17 cellular contexts compared by ENCODE assay signal in genomic region chr5:165559645-165560044, GRCh38.
DNase-seq lines count a peak whose midpoint lies in the region; ATAC-seq lines count a peak whose summit lies in the region.
"Had no signal": no experiment of that assay in that cellular context is flagged by ENCODE, and none has a peak within 500 bp of the region (broad histone marks: within the 10 kb centered on the region; RNA-seq: fewer than 3 reads in every experiment).

No MANE protein-coding gene starts in this region.

- H3K4me1 ChIP-seq in HAP-1, result peaks cover 5% of the 10 kb centered on the region
- H3K4me1 ChIP-seq: Caco-2, left ventricle myocardium inferior, right lobe of liver, uterus had no signal

- ATAC-seq in HG03432 (IDR thresholded peaks at IDR 0.05; ENCODE audit: unreplicated experiment) (peak; percentile 81), HG02763 (IDR thresholded peaks at IDR 0.05; ENCODE audit: unreplicated experiment) (no peak)
- ATAC-seq: PC-3, right lobe of liver had no signal

- no peak overlapping the region for H3K4me3 ChIP-seq in HAP-1
- H3K4me3 ChIP-seq: left ventricle myocardium inferior, right lobe of liver, SK-N-MC, uterus had no signal

- no peaks in the 10 kb centered on the region for H3K27me3 ChIP-seq in HAP-1 (ENCODE audit: low read depth)
- H3K27me3 ChIP-seq: right lobe of liver, uterus had no signal

- DNase-seq in GDM1 (lab: John Stamatoyannopoulos, UW), result peak; percentile 76
- DNase-seq in NOMO-1 treated with DMSO at 0.1 percent for 48 hours (lab: John Stamatoyannopoulos, UW; ENCODE audit: unreplicated experiment), result peak; percentile 94
- DNase-seq in foreskin melanocyte, result peak; percentile 12
- DNase-seq in HAP-1 (ENCODE audit: low spot score in 2 of 2), result no peak
- no peak for DNase-seq in activated T-cell treated with anti-CD3 and anti-CD28 coated beads, Interleukin-2, amount 50 U/mL, for 1 hour
- no peak for DNase-seq in activated CD4-positive, alpha-beta T cell treated with anti-CD3 and anti-CD28 coated beads for 48 hours
- DNase-seq: activated CD4-positive, alpha-beta memory T cell treated with anti-CD3 and anti-CD28 coated beads, Interleukin-2, amount 10 ng/mL, durations not matched to agents 7 days and 5 days; Caco-2; left ventricle myocardium inferior; NCI-H2029; NCI-H446 treated with DMSO at 0.1 percent for 48 hours; PC-3; right lobe of liver; uterus had no signal

- in situ Hi-C loops in HAP-1 (cut with MboI; ENCODE audit: low sequenced_read_pairs), result no loop called here

- no peaks in the 10 kb centered on the region for H3K9me3 ChIP-seq in HAP-1
- H3K9me3 ChIP-seq: Caco-2, right lobe of liver, uterus had no signal

- no peaks in the 10 kb centered on the region for H3K36me3 ChIP-seq in HAP-1 (replicated peaks)
- H3K36me3 ChIP-seq: left ventricle myocardium inferior, right lobe of liver, uterus had no signal

Comparison
In these comparisons a context has a peak if more than half of its experiments do, and no peak if none do; other contexts are left out.
1. DNase-seq: peak in GDM1 (single experiment), NOMO-1 treated with DMSO at 0.1 percent for 48 hours (single experiment) and foreskin melanocyte (single experiment); none in HAP-1 (0 of 2), activated T-cell treated with anti-CD3 and anti-CD28 coated beads, Interleukin-2, amount 50 U/mL, for 1 hour (single experiment) and activated CD4-positive, alpha-beta T cell treated with anti-CD3 and anti-CD28 coated beads for 48 hours (single experiment).